ENCODE assay signal across 19 cellular contexts in the genomic region with DNA sequence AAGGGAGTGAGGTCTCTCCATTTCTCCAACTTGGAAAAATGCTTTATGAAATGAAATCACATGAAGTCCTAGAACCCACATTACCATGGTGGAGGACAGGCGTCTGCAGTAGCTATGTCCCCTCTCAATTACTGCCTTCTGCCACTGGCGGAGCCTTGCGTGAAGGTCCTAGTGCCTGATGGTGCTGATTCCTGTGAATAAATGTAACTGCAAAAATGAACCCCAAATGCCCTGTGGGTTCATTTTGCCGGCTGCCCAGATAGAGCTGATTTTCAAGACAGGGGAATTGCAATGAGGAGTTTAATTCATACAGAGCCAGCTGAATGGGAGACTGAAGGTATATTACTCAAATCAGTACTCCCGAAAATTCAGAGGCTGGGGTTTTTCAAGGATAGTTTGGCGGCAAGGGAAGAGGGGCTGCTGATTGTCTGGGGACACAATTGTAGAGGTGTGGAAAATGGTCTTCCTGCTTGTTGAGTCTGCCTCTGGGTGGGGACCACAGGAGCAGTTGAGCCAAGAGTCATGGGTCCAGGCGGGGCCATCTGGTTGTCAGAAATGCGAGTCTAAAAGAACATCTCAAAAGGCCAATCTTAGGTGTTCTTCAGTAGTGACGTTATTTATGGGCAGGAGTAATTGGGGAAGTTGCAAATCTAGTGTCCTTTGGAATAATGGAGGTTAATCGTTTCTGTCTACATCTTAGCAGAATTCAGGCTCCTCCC. TPM values are rescaled to one million over a fixed set of nuclear protein-coding genes. Genes with fewer than 3 reads are reported as not detected.
DNase-seq lines count a peak whose midpoint lies in the region; ATAC-seq, FAIRE-seq and TF ChIP-seq lines count a peak whose summit lies in the region.
"Had no signal": no experiment of that assay in that cellular context is flagged by ENCODE, and none has a peak within 500 bp of the region (broad histone marks: within the 10 kb centered on the region; RNA-seq: fewer than 3 reads in every experiment).

No MANE protein-coding gene starts in this region.

- H3K27me3 Mint-ChIP-seq in osteocyte (ENCODE audit: unreplicated experiment) = peaks cover 53% of the 10 kb centered on the region
- no peaks in the 10 kb centered on the region for H3K27me3 Mint-ChIP-seq in activated CD8-positive, alpha-beta T cell treated with anti-CD3 and anti-CD28 coated beads for 36 hours
- H3K27me3 Mint-ChIP-seq in neural progenitor cell (ENCODE audit: insufficient read depth, low read depth) = peaks cover 21% of the 10 kb centered on the region

- no peak overlapping the region for H3K4me2 ChIP-seq in neural progenitor cell

- peaks cover 54% of the 10 kb centered on the region for H3K27me3 ChIP-seq in AG04450 (ENCODE audit: control insufficient read depth, insufficient read depth, low read length)
- no peaks in the 10 kb centered on the region for H3K27me3 ChIP-seq in heart right ventricle
- H3K27me3 ChIP-seq in neural progenitor cell = no peaks in the 10 kb centered on the region
- H3K27me3 ChIP-seq: ascending aorta had no signal

- 62 to 63% methylated on average over 10 of the region's 10 CpGs for WGBS in heart right ventricle, 2 donors

- POLR2A ChIA-PET in AG04450 (lab: Yijun Ruan, JAX) = interaction anchor here (0.8 kb wide), 1 partner anchor 11 kb away, joined by 3 read pairs; no protein-coding TSS in a partner anchor
- POLR2A ChIA-PET in activated CD8-positive, alpha-beta T cell treated with anti-CD3 and anti-CD28 coated beads for 36 hours (lab: Charles Lee) = interaction anchor here (1.0 to 3.3 kb wide), 3 partner anchors 8 to 14 kb away, joined by 3 to 16 read pairs (median 4); partner anchors contain the start of gene PRF1

- no peak overlapping the region for H3K9ac ChIP-seq in neural progenitor cell

- no peak overlapping the region for H2AFZ ChIP-seq in neural progenitor cell (replicated peaks)

- H3K9me3 Mint-ChIP-seq in osteocyte (ENCODE audit: unreplicated experiment) (no peaks in the 10 kb centered on the region), neural progenitor cell (no peaks in the 10 kb centered on the region)
- no peaks in the 10 kb centered on the region for H3K9me3 Mint-ChIP-seq in activated CD8-positive, alpha-beta T cell treated with anti-CD3 and anti-CD28 coated beads for 36 hours
- no peaks in the 10 kb centered on the region for H3K9me3 Mint-ChIP-seq in activated naive CD4-positive, alpha-beta T cell treated with anti-CD3 and anti-CD28 coated beads, Interleukin-2, amount 50 U/mL, for 72 hours

- H3K36me3 ChIP-seq in heart right ventricle (no peaks in the 10 kb centered on the region), neural progenitor cell (no peaks in the 10 kb centered on the region)
- H3K36me3 ChIP-seq: ascending aorta had no signal

- H3K79me2 ChIP-seq in neural progenitor cell (ENCODE audit: low read depth) = no peaks in the 10 kb centered on the region

- peak; percentile 89 for FAIRE-seq in GM12892 (lab: Jason Lieb, UNC)

- no peaks in the 10 kb centered on the region for H4K20me1 ChIP-seq in neural progenitor cell (ENCODE audit: low read depth)

- H3K4me1 ChIP-seq in heart right ventricle (peaks cover 2 to 58% (median 51%) of the 10 kb centered on the region in 9 donors), neural progenitor cell (peaks cover 11% of the 10 kb centered on the region)
- H3K4me1 ChIP-seq: ascending aorta had no signal

- no peak overlapping the region for H3K27ac Mint-ChIP-seq in osteocyte (ENCODE audit: unreplicated experiment)
- H3K27ac Mint-ChIP-seq in activated CD8-positive, alpha-beta T cell treated with anti-CD3 and anti-CD28 coated beads for 36 hours = no peak overlapping the region
- H3K27ac Mint-ChIP-seq in activated naive CD4-positive, alpha-beta T cell treated with anti-CD3 and anti-CD28 coated beads, Interleukin-2, amount 50 U/mL, for 72 hours = no peak overlapping the region
- H3K27ac Mint-ChIP-seq in neural progenitor cell = no peak overlapping the region

- H3K4me3 Mint-ChIP-seq in osteocyte (ENCODE audit: unreplicated experiment) (no peak overlapping the region), neural progenitor cell (no peak overlapping the region)
- no peak overlapping the region for H3K4me3 Mint-ChIP-seq in activated CD8-positive, alpha-beta T cell treated with anti-CD3 and anti-CD28 coated beads for 36 hours

- H3K9me3 ChIP-seq in AG04450 (ENCODE audit: control insufficient read depth, insufficient read depth, low read length) = no peaks in the 10 kb centered on the region
- H3K9me3 ChIP-seq in heart right ventricle = no peaks in the 10 kb centered on the region
- H3K9me3 ChIP-seq in neural progenitor cell (ENCODE audit: low read depth) = no peaks in the 10 kb centered on the region
- H3K9me3 ChIP-seq: ascending aorta had no signal

- CTCF ChIA-PET in AG04450 (lab: Charles Lee) = interaction anchor here (0.6 to 1.3 kb wide), 2 partner anchors 30 to 170 kb away, joined by 3 to 5 read pairs; no protein-coding TSS in a partner anchor
- CTCF ChIA-PET in activated CD8-positive, alpha-beta T cell treated with anti-CD3 and anti-CD28 coated beads for 36 hours (lab: Charles Lee) = interaction anchor here (0.8 to 1.1 kb wide), 2 partner anchors 9 to 29 kb away, joined by 3 read pairs; no protein-coding TSS in a partner anchor

- H3K4me3 ChIP-seq in AG04450 (ENCODE audit: low read depth, low read length) = no peak overlapping the region
- no peak overlapping the region for H3K4me3 ChIP-seq in heart right ventricle
- H3K4me3 ChIP-seq in neural progenitor cell = no peak overlapping the region
- H3K4me3 ChIP-seq: ascending aorta had no signal

- TF ChIP-seq CTCF in AG04450 (IDR thresholded peaks at IDR 0.05; ENCODE audit: low read depth, low read length) = no peak
- no peak for TF ChIP-seq CTCF in heart right ventricle (IDR thresholded peaks at IDR 0.05)
- TF ChIP-seq CTCF in osteocyte (IDR thresholded peaks at IDR 0.05) = no peak
- TF ChIP-seq CTCF in activated CD8-positive, alpha-beta T cell treated with anti-CD3 and anti-CD28 coated beads for 36 hours (IDR thresholded peaks at IDR 0.05) = no peak
- no peak for TF ChIP-seq CTCF in neural progenitor cell (IDR thresholded peaks at IDR 0.05)

- H3K27ac ChIP-seq in AG04450 (ENCODE audit: low read depth, low read length) = peak overlapping the region; percentile 57
- peak overlapping the region; percentile 19 to 89 (median 76) for H3K27ac ChIP-seq in heart right ventricle
- H3K27ac ChIP-seq in neural progenitor cell = no peak overlapping the region
- H3K27ac ChIP-seq: ascending aorta, HL-60 had no signal

- H3F3A ChIP-seq in neural progenitor cell (ENCODE audit: low read depth) = peaks cover 17% of the 10 kb centered on the region

- intact Hi-C loops in heart right ventricle (cut with DNase I) = no loop called here
- intact Hi-C loops in activated CD8-positive, alpha-beta T cell treated with anti-CD3 and anti-CD28 coated beads for 36 hours (cut with micrococcal nuclease) = no loop called here

- peak in 6 of 8 donors; percentile 32 to 80 (median 60) for ATAC-seq in heart right ventricle
- no peak for ATAC-seq in activated CD8-positive, alpha-beta T cell treated with anti-CD3 and anti-CD28 coated beads for 36 hours
- no peak for ATAC-seq in activated naive CD4-positive, alpha-beta T cell treated with anti-CD3 and anti-CD28 coated beads, Interleukin-2, amount 50 U/mL, for 72 hours

- no peak for TF ChIP-seq POLR2A in GM12892 (IDR thresholded peaks at IDR 0.05; ENCODE audit: low read depth, low read length)

- H3K4me1 Mint-ChIP-seq in osteocyte (ENCODE audit: unreplicated experiment) = peaks cover 19% of the 10 kb centered on the region
- peaks cover 65% of the 10 kb centered on the region for H3K4me1 Mint-ChIP-seq in activated CD8-positive, alpha-beta T cell treated with anti-CD3 and anti-CD28 coated beads for 36 hours (ENCODE audit: low read depth)
- H3K4me1 Mint-ChIP-seq in neural progenitor cell = peaks cover 24% of the 10 kb centered on the region

- H3K36me3 Mint-ChIP-seq in osteocyte (ENCODE audit: unreplicated experiment) = no peaks in the 10 kb centered on the region
- no peaks in the 10 kb centered on the region for H3K36me3 Mint-ChIP-seq in activated CD8-positive, alpha-beta T cell treated with anti-CD3 and anti-CD28 coated beads for 36 hours (ENCODE audit: low read depth)
- H3K36me3 Mint-ChIP-seq in activated naive CD4-positive, alpha-beta T cell treated with anti-CD3 and anti-CD28 coated beads, Interleukin-2, amount 50 U/mL, for 72 hours = no peaks in the 10 kb centered on the region
- H3K36me3 Mint-ChIP-seq in neural progenitor cell = no peaks in the 10 kb centered on the region

- no peak for DNase-seq in AG04450 (ENCODE audit: low read depth, low spot score)
- no peak for DNase-seq in GM12892 (ENCODE audit: insufficient read length)
- no peak for DNase-seq in heart right ventricle
- peak; percentile 46 for DNase-seq in osteocyte (ENCODE audit: extremely low spot score, unreplicated experiment)
- DNase-seq in activated CD8-positive, alpha-beta T cell treated with anti-CD3 and anti-CD28 coated beads for 36 hours = no peak
- no peak for DNase-seq in NCI-H2081 treated with DMSO at 0.1 percent for 48 hours (lab: John Stamatoyannopoulos, UW)
- DNase-seq in activated naive CD4-positive, alpha-beta T cell treated with anti-CD3 and anti-CD28 coated beads, Interleukin-2, amount 50 U/mL, for 72 hours (ENCODE audit: low spot score in 2 of 2) = no peak
- DNase-seq in neural progenitor cell (ENCODE audit: low spot score) = no peak
- DNase-seq: activated CD4-positive, CD25-positive, alpha-beta regulatory T cell treated with anti-CD3 and anti-CD28 coated beads, Interleukin-2, amount 50 U/mL, for 72 hours; activated naive CD4-positive, alpha-beta T cell; effector memory CD4-positive, alpha-beta T cell; MM.1S; NCI-H146; RPMI8226 had no signal

RNA-seq across cellular contexts. Expression of gene PRF1, which starts 13.5 kb away (rescaled TPM):
- polyA plus RNA-seq in AG04450 (2011; rRNA removed) (not detected in 2 replicates), heart right ventricle (1 to 10 TPM in 1 of 2 donors, under 1 TPM in 1; 0.61 to 1.5 TPM)
- not detected in 2 replicates for polyA minus RNA-seq in AG04450 (2011; rRNA and poly(A)+ RNA removed)
- polyA plus RNA-seq in GM12892 (2012; ENCODE audit: missing spikeins) = 2.7 TPM
- total RNA-seq in heart right ventricle (10 to 100 TPM in 1 of 10 donors, 1 to 10 TPM in 5, under 1 TPM in 4; 0.33 to 13.8 (median 1.2) TPM), osteocyte (not detected in 2 replicates), neural progenitor cell (ENCODE audit: low replicate concordance) (not detected in 2 replicates)
- 100 to 1,000 TPM; 107 to 113 TPM for total RNA-seq in activated CD8-positive, alpha-beta T cell treated with anti-CD3 and anti-CD28 coated beads for 36 hours
- total RNA-seq in activated naive CD4-positive, alpha-beta T cell treated with anti-CD3 and anti-CD28 coated beads, Interleukin-2, amount 50 U/mL, for 72 hours = 10 to 100 TPM; 30.9 to 35.7 TPM
- total RNA-seq: chondrocyte, Daoy, fibroblast of lung had no signal
- polyA plus RNA-seq: fibroblast of lung had no signal

Comparison
In these comparisons a context has a peak if more than half of its experiments do, and no peak if none do; other contexts are left out.
1. ATAC-seq: peak in heart right ventricle (6 of 8); none in activated CD8-positive, alpha-beta T cell treated with anti-CD3 and anti-CD28 coated beads for 36 hours (single experiment) and activated naive CD4-positive, alpha-beta T cell treated with anti-CD3 and anti-CD28 coated beads, Interleukin-2, amount 50 U/mL, for 72 hours (0 of 2).